In the genomic region with DNA sequence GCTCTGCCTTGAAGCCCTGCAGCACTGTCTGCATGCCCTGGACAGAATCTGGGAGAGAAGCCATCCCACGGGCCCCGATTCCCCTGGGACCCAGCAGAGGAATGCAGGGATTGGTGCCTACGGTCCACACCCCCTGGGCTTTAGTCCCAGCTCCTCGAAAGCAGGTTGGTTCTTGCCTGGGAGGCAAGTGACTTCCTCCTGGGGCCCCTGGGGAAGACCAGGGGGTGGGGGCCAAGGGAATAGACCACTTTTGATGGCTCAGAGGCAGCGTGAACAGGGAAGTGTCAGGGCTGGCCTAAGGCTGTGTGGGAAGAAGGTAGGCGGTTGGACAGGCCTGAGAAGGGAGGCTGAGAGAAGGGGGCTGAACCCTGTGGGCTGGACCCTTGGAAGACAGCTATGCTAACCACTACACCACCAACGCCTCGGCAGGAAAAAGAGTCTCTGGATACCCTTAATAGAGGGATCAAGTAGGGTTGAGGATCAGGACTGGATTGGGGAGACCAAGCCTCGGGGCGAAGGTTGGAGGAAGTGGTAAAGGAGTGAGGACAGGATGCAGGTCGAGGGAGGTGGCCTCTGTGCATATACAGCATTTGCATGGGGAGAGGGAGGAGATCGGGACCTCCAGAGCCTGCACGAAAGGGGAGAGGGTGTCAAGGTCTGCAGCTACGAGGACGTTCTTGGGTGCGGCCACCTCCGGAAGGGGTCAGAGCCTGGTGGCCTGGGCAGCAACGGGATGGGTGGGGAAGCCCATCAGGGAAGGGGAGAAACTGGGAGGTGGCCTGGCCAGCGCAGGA, we compare ENCODE assay signal across 8 cellular contexts. TPM values are rescaled to one million over a fixed set of nuclear protein-coding genes. Genes with fewer than 3 reads are reported as not detected.
DNase-seq lines count a peak whose midpoint lies in the region; ATAC-seq and TF ChIP-seq lines count a peak whose summit lies in the region.

No MANE protein-coding gene starts in this region.

- no peaks in the 10 kb centered on the region for H3K27me3 Mint-ChIP-seq in chondrocyte (ENCODE audit: low read depth)

- H3K4me3 Mint-ChIP-seq in chondrocyte (ENCODE audit: unreplicated experiment): peak overlapping the region; percentile 94

- peak overlapping the region; percentile 50 for H3K27ac ChIP-seq in OCI-LY3 (ENCODE audit: low read length)
- H3K27ac ChIP-seq in lower lobe of right lung: peak overlapping the region; percentile 90
- H3K27ac ChIP-seq in tibial artery: peak overlapping the region; percentile 92 to 96

- intact Hi-C loops in lower lobe of right lung (cut with DNase I): no loop called here
- intact Hi-C loops in tibial artery (cut with DNase I; ENCODE audit: low total_unique reads): no loop called here

- peaks cover 4% of the 10 kb centered on the region for H3K36me3 Mint-ChIP-seq in chondrocyte (ENCODE audit: low read depth)

- no peaks in the 10 kb centered on the region for H3K9me3 Mint-ChIP-seq in chondrocyte (ENCODE audit: low read depth)

- peak overlapping the region; percentile 94 for H3K27ac Mint-ChIP-seq in chondrocyte (ENCODE audit: unreplicated experiment)

- H2AFZ ChIP-seq in OCI-LY3 (ENCODE audit: low read depth, low read length): no peak overlapping the region

- H3K4me3 ChIP-seq in OCI-LY3 (ENCODE audit: low read length) (peak overlapping the region; percentile 93), lower lobe of right lung (peak overlapping the region; percentile 93), tibial artery (peak overlapping the region; percentile 91 to 100)

- peaks cover 44% of the 10 kb centered on the region for H3K79me2 ChIP-seq in OCI-LY3 (ENCODE audit: low read length)

- DNase-seq in D341Med (ENCODE audit: low spot score) (peak; percentile 81), chondrocyte (ENCODE audit: low spot score) (no peak), lower lobe of right lung (peak; percentile 47), tibial artery (peak; percentile 56 to 90), 8988T (no peak), SKM-1 treated with dmso at 0.1 percent for 144 hours (lab: John Stamatoyannopoulos, UW; ENCODE audit: unreplicated experiment) (no peak)

- H3K4me1 ChIP-seq in OCI-LY3 (ENCODE audit: low read length) (peaks cover 33% of the 10 kb centered on the region), lower lobe of right lung (peaks cover 43% of the 10 kb centered on the region), tibial artery (peaks cover 4 to 26% (median 19%) of the 10 kb centered on the region in 4 donors)

- H4K20me1 ChIP-seq in OCI-LY3 (ENCODE audit: insufficient read depth, low read length): peaks cover 6% of the 10 kb centered on the region; the same call in 1 of the 2 replicates

- H3K9me3 ChIP-seq in OCI-LY3 (ENCODE audit: insufficient read depth, low read length): no peaks in the 10 kb centered on the region
- no peaks in the 10 kb centered on the region for H3K9me3 ChIP-seq in lower lobe of right lung
- H3K9me3 ChIP-seq in tibial artery: no peaks in the 10 kb centered on the region

- peaks cover 38% of the 10 kb centered on the region for H3K4me1 Mint-ChIP-seq in chondrocyte (ENCODE audit: low read depth)

- peak overlapping the region; percentile 95 for H3K9ac ChIP-seq in OCI-LY3 (ENCODE audit: low read length)

- peaks cover 18% of the 10 kb centered on the region for H3K36me3 ChIP-seq in OCI-LY3 (replicated peaks; ENCODE audit: low read depth, low read length)
- H3K36me3 ChIP-seq in lower lobe of right lung: peaks cover 40% of the 10 kb centered on the region
- peaks cover 18 to 37% (median 37%) of the 10 kb centered on the region in 3 donors for H3K36me3 ChIP-seq in tibial artery

- ATAC-seq in GM21515 (IDR thresholded peaks at IDR 0.05; ENCODE audit: unreplicated experiment) (peak; percentile 13), lower lobe of right lung (no peak)

- TF ChIP-seq CTCF in OCI-LY3 (IDR thresholded peaks at IDR 0.05; ENCODE audit: low read depth, low read length): no peak
- no peak for TF ChIP-seq CTCF in chondrocyte (IDR thresholded peaks at IDR 0.05)
- no peak for TF ChIP-seq CTCF in lower lobe of right lung (IDR thresholded peaks at IDR 0.05)
- no peak for TF ChIP-seq CTCF in tibial artery (IDR thresholded peaks at IDR 0.05)

- no peaks in the 10 kb centered on the region for H3K27me3 ChIP-seq in OCI-LY3 (ENCODE audit: low read depth, low read length)
- H3K27me3 ChIP-seq in lower lobe of right lung (ENCODE audit: low read depth): no peaks in the 10 kb centered on the region
- no peaks in the 10 kb centered on the region for H3K27me3 ChIP-seq in tibial artery

- H3K4me2 ChIP-seq in OCI-LY3 (ENCODE audit: low read length): peak overlapping the region; percentile 92

RNA-seq across cellular contexts. Expression of a gene that starts 0.8 kb away (rescaled TPM):
- total RNA-seq in chondrocyte: 31.5 to 41.5 TPM (median 38.7 TPM) in 3 replicates
- 79.6 TPM for total RNA-seq in lower lobe of right lung

RNA-seq across cellular contexts. Expression of a gene that starts 52.7 kb away (rescaled TPM):
- 124 to 130 TPM (median 124 TPM) in 3 replicates for total RNA-seq in chondrocyte
- 91.6 TPM for total RNA-seq in lower lobe of right lung

Comparison
In these comparisons a context has a peak if more than half of its experiments do, and no peak if none do; other contexts are left out.
1. DNase-seq: peak in D341Med (single experiment), lower lobe of right lung (single experiment) and tibial artery (2 of 2); none in chondrocyte (single experiment), 8988T (single experiment) and SKM-1 treated with dmso at 0.1 percent for 144 hours (single experiment).
2. Peak in every context shown above with its lines, with median percentiles within 50 percentile points of each other: H3K27ac ChIP-seq and H3K4me3 ChIP-seq.